ENCODE assay signal across 9 cellular contexts in the genomic region with DNA sequence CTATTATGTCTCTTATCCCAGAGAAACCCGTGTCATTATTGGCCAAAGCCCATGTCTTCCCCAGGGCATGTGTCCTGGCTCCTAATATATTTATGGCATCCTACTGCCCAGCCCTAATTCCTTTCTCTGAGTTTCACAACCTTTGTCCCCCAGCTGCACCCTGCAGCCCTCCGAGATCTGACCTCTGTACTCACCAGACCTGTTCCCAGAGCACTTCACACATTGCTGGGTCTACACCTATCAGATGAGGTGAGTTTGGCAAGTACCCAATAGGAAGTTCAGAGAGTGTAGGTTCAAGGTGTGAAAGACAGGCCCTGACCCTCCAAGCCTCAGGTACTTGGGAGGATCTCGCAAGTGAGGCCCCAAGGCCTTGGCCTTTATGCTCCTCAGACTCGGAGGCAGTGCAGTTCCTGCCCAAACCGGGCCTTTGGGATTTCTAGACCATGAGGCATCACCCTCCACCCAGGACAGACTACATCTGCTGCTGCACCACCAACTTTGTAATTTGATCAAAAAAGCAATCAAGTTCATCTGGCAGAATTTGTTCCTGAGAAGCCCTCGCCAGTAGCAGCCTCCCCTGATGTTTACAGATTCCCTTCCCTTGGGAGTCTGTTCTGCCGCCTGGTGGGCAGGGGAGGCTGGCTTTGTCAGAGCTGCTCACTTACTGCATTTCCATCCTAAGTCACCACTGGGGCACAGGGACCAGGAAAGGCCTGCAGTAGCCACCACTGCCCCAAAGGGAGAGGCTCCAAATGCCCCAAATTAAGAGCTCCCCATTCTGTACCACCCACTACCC. TPM values are rescaled to one million over a fixed set of nuclear protein-coding genes. Genes with fewer than 3 reads are reported as not detected.
DNase-seq lines count a peak whose midpoint lies in the region; ATAC-seq, FAIRE-seq and TF ChIP-seq lines count a peak whose summit lies in the region.
"Had no signal": no experiment of that assay in that cellular context is flagged by ENCODE, and none has a peak within 500 bp of the region (broad histone marks: within the 10 kb centered on the region; RNA-seq: fewer than 3 reads in every experiment).

No MANE protein-coding gene starts in this region.

- H3K27ac ChIP-seq in small intestine (ENCODE audit: low read depth in 1 of 2, low read length in 1 of 2) = peak overlapping the region; percentile 73 to 85

- H3K36me3 Mint-ChIP-seq in WTC11 = peaks cover 17% of the 10 kb centered on the region

- H3K27ac Mint-ChIP-seq in WTC11 = peak overlapping the region; percentile 58

- no peak for ATAC-seq in WTC11

- H3K9me3 Mint-ChIP-seq in WTC11 = no peaks in the 10 kb centered on the region

- TF ChIP-seq CTCF in WTC11 (IDR thresholded peaks at IDR 0.05) = no peak
- TF ChIP-seq CTCF in fibroblast of pulmonary artery (IDR thresholded peaks at IDR 0.05; ENCODE audit: low read length, missing control alignments) = peak; percentile 22

- POLR2A ChIA-PET in WTC11 (lab: Charles Lee) = no interaction called here

- H3K27me3 Mint-ChIP-seq in WTC11 (ENCODE audit: low read depth) = no peaks in the 10 kb centered on the region; the same call in 1 of the 2 replicates

- peaks cover 39% of the 10 kb centered on the region for H3K4me1 Mint-ChIP-seq in WTC11

- H3K4me1 ChIP-seq in small intestine (ENCODE audit: control insufficient read depth in 2 of 2, insufficient read depth in 1 of 2, low read depth in 1 of 2, low read length in 1 of 2) = peaks cover 12 to 16% of the 10 kb centered on the region in 2 donors

- peaks cover 2 to 16% of the 10 kb centered on the region in 2 donors for H3K36me3 ChIP-seq in small intestine (ENCODE audit: control insufficient read depth in 2 of 2, insufficient read depth in 2 of 2, low read length in 2 of 2)

- H3K4me3 ChIP-seq in fibroblast of pulmonary artery (replicated peaks; ENCODE audit: low read depth, low read length) (no peak overlapping the region), small intestine (ENCODE audit: low read depth in 1 of 2, low read length in 2 of 2) (peak overlapping the region in 1 of 2 donors; percentile 96)

- H3K27me3 ChIP-seq in small intestine (ENCODE audit: control insufficient read depth in 2 of 2, insufficient read depth in 2 of 2, low read length in 2 of 2) = no peaks in the 10 kb centered on the region

- peak; percentile 44 for FAIRE-seq in small intestine (lab: Jason Lieb, UNC)
- FAIRE-seq: A204.1 had no signal

- H3K4me3 Mint-ChIP-seq in WTC11 = peak overlapping the region; percentile 74

- 27 to 50% (median 34%) methylated on average over 7 of the region's 7 CpGs for WGBS in small intestine, 3 donors

- peak; percentile 11 for DNase-seq in NCI-H2107 treated with DMSO at 0.1 percent for 48 hours (lab: John Stamatoyannopoulos, UW; ENCODE audit: unreplicated experiment)
- no peak for DNase-seq in NCI-H2107 (lab: John Stamatoyannopoulos, UW)
- DNase-seq in WTC11 (ENCODE audit: low spot score) = no peak
- no peak for DNase-seq in fibroblast of pulmonary artery (ENCODE audit: low read depth)
- DNase-seq in small intestine = peak; percentile 100
- DNase-seq in NCI-H510A (lab: John Stamatoyannopoulos, UW) = no peak
- DNase-seq in NCI-H345 (lab: John Stamatoyannopoulos, UW) = no peak
- DNase-seq in DMS114 treated with DMSO at 0.1 percent for 48 hours (lab: John Stamatoyannopoulos, UW; ENCODE audit: unreplicated experiment) = no peak

- no peaks in the 10 kb centered on the region for H3K9me3 ChIP-seq in small intestine (ENCODE audit: control insufficient read depth, low read depth)

- CTCF ChIA-PET in WTC11 (lab: Charles Lee) = interaction anchor here (1.0 kb wide), 1 partner anchor 14 kb away, joined by 3 read pairs; no protein-coding TSS in a partner anchor

TF ChIP-seq in WTC11, 78 proteins besides CTCF, POLR2A, EP300 and RAD21:
- TF ChIP-seq ZNF416 (CRISPR knock-in tag; IDR thresholded peaks at IDR 0.05) (no peak), GABPB1 (CRISPR knock-in tag; IDR thresholded peaks at IDR 0.05) (no peak), ZNF281 (CRISPR knock-in tag; IDR thresholded peaks at IDR 0.05) (no peak), FOXJ3 (CRISPR knock-in tag; IDR thresholded peaks at IDR 0.05; ENCODE audit: borderline replicate concordance) (no peak), MYBL2 (CRISPR knock-in tag; IDR thresholded peaks at IDR 0.05) (no peak), AFF4 (CRISPR knock-in tag; IDR thresholded peaks at IDR 0.05; ENCODE audit: borderline replicate concordance) (no peak), ELF4 (CRISPR knock-in tag; IDR thresholded peaks at IDR 0.05; ENCODE audit: low read depth) (no peak), NFE2L1 (CRISPR knock-in tag; IDR thresholded peaks at IDR 0.05) (no peak)
- TF ChIP-seq, protein P1, sequence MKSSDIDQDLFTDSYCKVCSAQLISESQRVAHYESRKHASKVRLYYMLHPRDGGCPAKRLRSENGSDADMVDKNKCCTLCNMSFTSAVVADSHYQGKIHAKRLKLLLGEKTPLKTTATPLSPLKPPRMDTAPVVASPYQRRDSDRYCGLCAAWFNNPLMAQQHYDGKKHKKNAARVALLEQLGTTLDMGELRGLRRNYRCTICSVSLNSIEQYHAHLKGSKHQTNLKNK (CRISPR knock-in tag; IDR thresholded peaks at IDR 0.05) = no peak

RNA-seq across cellular contexts. Expression of gene CAMK2G, which starts 2.2 kb away (rescaled TPM):
- total RNA-seq in WTC11 (2021) = 34.9 to 39.9 TPM (median 34.9 TPM) in 3 replicates
- 10 to 100 TPM; 33.1 to 74.9 (median 54.9) TPM for polyA plus RNA-seq in small intestine

RNA-seq across cellular contexts. Expression of gene PLAU, which starts 38.8 kb away (rescaled TPM):
- total RNA-seq in WTC11 (2021) = 15.0 to 18.0 TPM (median 16.2 TPM) in 3 replicates
- 10 to 100 TPM in 1 of 3 donors, 1 to 10 TPM in 2; 1.3 to 11.1 (median 1.6) TPM for polyA plus RNA-seq in small intestine

Comparison
In these comparisons a context has a peak if more than half of its experiments do, and no peak if none do; other contexts are left out.
1. DNase-seq: peak in NCI-H2107 treated with DMSO at 0.1 percent for 48 hours (single experiment) and small intestine (single experiment); none in NCI-H2107 (single experiment), WTC11 (single experiment), fibroblast of pulmonary artery (single experiment), NCI-H510A (single experiment), NCI-H345 (single experiment) and DMS114 treated with DMSO at 0.1 percent for 48 hours (single experiment).